28 cellular contexts compared by ENCODE assay signal in the genomic region with DNA sequence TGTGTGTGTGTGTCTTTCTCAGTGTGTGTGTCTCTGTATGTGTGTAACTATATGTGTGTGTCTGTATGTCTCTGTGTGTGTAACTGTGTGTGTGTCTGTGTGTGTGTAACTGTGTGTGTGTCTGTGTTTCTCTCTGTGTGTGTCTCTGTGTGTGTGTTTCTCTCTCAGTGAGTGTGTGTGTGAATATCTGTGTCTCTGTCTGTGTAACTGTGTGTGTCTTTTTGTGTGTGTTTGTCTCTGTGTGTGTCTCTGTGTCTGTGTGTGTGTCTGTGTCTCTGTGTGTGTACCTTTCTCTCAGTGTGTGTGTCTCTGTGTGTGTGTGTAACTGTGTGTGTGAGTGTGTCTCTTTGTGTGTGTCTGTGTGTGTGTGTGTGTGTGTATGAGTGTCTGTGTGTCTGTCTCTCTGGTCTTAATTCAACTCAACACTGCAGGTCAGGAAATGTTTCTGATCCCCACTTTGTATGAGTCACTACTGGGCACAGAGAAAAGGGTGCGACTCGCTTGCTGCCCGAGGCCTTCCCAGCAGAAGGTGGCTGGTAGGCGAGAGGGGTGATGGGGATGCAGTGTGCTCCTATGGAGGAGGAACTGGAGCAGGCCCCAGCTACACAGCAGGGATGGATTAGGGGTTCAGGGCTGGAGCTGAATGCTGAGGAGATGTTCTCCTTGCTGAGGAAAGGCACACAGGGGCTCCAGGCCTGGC. TPM values are rescaled to one million over a fixed set of nuclear protein-coding genes. Genes with fewer than 3 reads are reported as not detected.
DNase-seq lines count a peak whose midpoint lies in the region; ATAC-seq, FAIRE-seq and TF ChIP-seq lines count a peak whose summit lies in the region.
"Had no signal": no experiment of that assay in that cellular context is flagged by ENCODE, and none has a peak within 500 bp of the region (broad histone marks: within the 10 kb centered on the region; RNA-seq: fewer than 3 reads in every experiment).

No MANE protein-coding gene starts in this region.

- H3K23ac ChIP-seq in H1 (ENCODE audit: insufficient read length) = no peak overlapping the region

- H4K20me1 ChIP-seq in H1 (replicated peaks in 1 of 2; ENCODE audit: control insufficient read depth in 1 of 2, insufficient read depth in 2 of 2, low read length in 2 of 2) = peaks cover 0 to 4% of the 10 kb centered on the region in 2 experiments

- H3K9me3 ChIP-seq in Panc1 (ENCODE audit: control insufficient read depth, insufficient read depth, low read depth, low read length) (no peaks in the 10 kb centered on the region), H1 (ENCODE audit: insufficient read depth in 2 of 2, low read depth in 1 of 2, low read length in 1 of 2) (no peaks in the 10 kb centered on the region)
- H3K9me3 ChIP-seq: HAP-1, thoracic aorta, vagina had no signal

- TF ChIP-seq CTCF in Panc1 (IDR thresholded peaks at IDR 0.05) (no peak), H1 (IDR thresholded peaks at IDR 0.05; ENCODE audit: control extremely low read depth in 1 of 3, insufficient read depth in 1 of 3, low read depth in 1 of 3, low read length in 3 of 3) (no peak)

- TF ChIP-seq EP300 in H1 (IDR thresholded peaks at IDR 0.05; ENCODE audit: borderline replicate concordance in 1 of 2, low read depth in 2 of 2, low read length in 2 of 2) = no peak

- no peak overlapping the region for H4K91ac ChIP-seq in H1 (replicated peaks; ENCODE audit: insufficient read length, low read length)

- ATAC-seq in Panc1 (peak; percentile 57), HG02798 (IDR thresholded peaks at IDR 0.05; ENCODE audit: poor library complexity, unreplicated experiment) (no peak), HG02884 (IDR thresholded peaks at IDR 0.05; ENCODE audit: unreplicated experiment) (no peak)
- ATAC-seq: activated CD8-positive, alpha-beta T cell treated with anti-CD3 and anti-CD28 coated beads, Interleukin-2, amount 10 ng/mL, durations not matched to agents 7 days and 5 days; sciatic nerve; stimulated activated naive CD8-positive, alpha-beta T cell treated with anti-CD3 and anti-CD28 coated beads, Interleukin-15, Interleukin-2, amounts not matched to agents 100 U/mL and 50 U/mL, for 24 hours had no signal

- intact Hi-C loops in Panc1 (cut with micrococcal nuclease; ENCODE audit: unreplicated experiment) = no loop called here

- no peak overlapping the region for H4K8ac ChIP-seq in H1 (ENCODE audit: extremely low read depth, insufficient read depth, low read length)

- H2BK12ac ChIP-seq in H1 (ENCODE audit: low read depth, low read length) = no peak overlapping the region; the same call in 1 of the 2 replicates

- 77% methylated on average over 4 of the region's 4 CpGs; no CpG with 5 or more reads in 1 of the 2 experiments for WGBS in H1 (ENCODE audit: extremely low coverage in 1 of 2, insufficient coverage in 1 of 2, insufficient read length in 1 of 2, insufficient replicate concordance in 2 of 2, low coverage in 1 of 2, low lambda C conversion rate in 2 of 2, missing lambda C conversion rate in 1 of 2), 2 experiments

- POLR2A ChIA-PET in Panc1 (lab: Charles Lee) = no interaction called here
- POLR2A ChIA-PET in H1 (lab: Charles Lee; ENCODE audit: partially characterized antibody) = no interaction called here

- H2BK15ac ChIP-seq in H1 (ENCODE audit: low read length) = no peak overlapping the region

- H4K5ac ChIP-seq in H1 (ENCODE audit: insufficient read length, low read depth, low read length) = no peak overlapping the region

- no peaks in the 10 kb centered on the region for H3K79me2 ChIP-seq in H1 (ENCODE audit: control insufficient read depth in 1 of 2, insufficient read depth in 2 of 2, low read length in 2 of 2)

- H3K4me2 ChIP-seq in H1 (ENCODE audit: insufficient read depth in 1 of 2, low read depth in 2 of 2, low read length in 2 of 2) = no peak overlapping the region

- no peak overlapping the region for H3K4ac ChIP-seq in H1 (replicated peaks; ENCODE audit: insufficient read length, low read depth, low read length)

- no peak overlapping the region for H3K14ac ChIP-seq in H1 (ENCODE audit: insufficient read length)

- DNase-seq in AG20443 (ENCODE audit: low spot score) (peak; percentile 53), GM12892 (ENCODE audit: insufficient read length) (no peak), Panc1 (ENCODE audit: low read depth, low spot score) (no peak), H1 (ENCODE audit: low read depth in 1 of 2, low spot score in 2 of 2) (no peak), retina (no peak), NCI-H2081 (lab: John Stamatoyannopoulos, UW) (no peak)
- DNase-seq: ACHN; activated CD4-positive, CD25-positive, alpha-beta regulatory T cell treated with anti-CD3 and anti-CD28 coated beads, Interleukin-2, amount 50 U/mL, for 72 hours; activated CD8-positive, alpha-beta T cell treated with anti-CD3 and anti-CD28 coated beads, Interleukin-2, amount 10 ng/mL, durations not matched to agents 7 days and 5 days; activated T-cell treated with anti-CD3 and anti-CD28 coated beads, Interleukin-2, amount 50 U/mL, for 1 hour; DMS 273 treated with DMSO at 0.1 percent for 48 hours; glutamatergic neuron; NCI-H2029 treated with DMSO at 0.1 percent for 48 hours; NCI-H226; NCI-H82; OCI-M1; SIG-M5; stimulated activated naive CD8-positive, alpha-beta T cell treated with anti-CD3 and anti-CD28 coated beads, Interleukin-15, Interleukin-2, amounts not matched to agents 100 U/mL and 50 U/mL, for 24 hours; T-helper 1 cell had no signal

- no peak overlapping the region for H2AFZ ChIP-seq in H1 (ENCODE audit: low read length)

- no peak overlapping the region for H2AK5ac ChIP-seq in H1 (ENCODE audit: low read depth, low read length)

- H2BK5ac ChIP-seq in H1 (ENCODE audit: low read depth, low read length) = no peak overlapping the region

- no peak overlapping the region for H3K18ac ChIP-seq in H1 (ENCODE audit: extremely low read depth, low read length)

- FAIRE-seq in GM12892 (lab: Jason Lieb, UNC) = peak; percentile 56
- no peak for FAIRE-seq in H1 (lab: Jason Lieb, UNC)

- H3K36me3 ChIP-seq in Panc1 (ENCODE audit: control insufficient read depth, insufficient read depth, low read length) = no peaks in the 10 kb centered on the region
- H3K36me3 ChIP-seq in H1 (ENCODE audit: control insufficient read depth in 2 of 4, insufficient read depth in 4 of 4, low read length in 3 of 4) = no peaks in the 10 kb centered on the region; a peak in 1 of 8 replicates
- H3K36me3 ChIP-seq: HAP-1, thoracic aorta, vagina had no signal

- H3K4me3 ChIP-seq in Panc1 (ENCODE audit: low read depth in 2 of 2, low read length in 2 of 2) (no peak overlapping the region), H1 (ENCODE audit: extremely low read depth in 1 of 4, insufficient read depth in 2 of 4, low read depth in 3 of 4, low read length in 4 of 4) (no peak overlapping the region)
- H3K4me3 ChIP-seq: HAP-1, thoracic aorta, vagina had no signal

- no peaks in the 10 kb centered on the region for H3K79me1 ChIP-seq in H1 (ENCODE audit: low read depth, low read length)

- no peaks in the 10 kb centered on the region for H3K4me1 ChIP-seq in Panc1 (ENCODE audit: control insufficient read depth, insufficient read depth, low read length)
- no peaks in the 10 kb centered on the region for H3K4me1 ChIP-seq in H1 (replicated peaks in 1 of 4; ENCODE audit: control insufficient read depth in 3 of 4, insufficient read depth in 4 of 4, low read length in 3 of 4)
- H3K4me1 ChIP-seq: HAP-1, vagina had no signal

- TF ChIP-seq POLR2A in GM12892 (IDR thresholded peaks at IDR 0.05; ENCODE audit: low read depth, low read length) (no peak), H1 (IDR thresholded peaks at IDR 0.05; ENCODE audit: control extremely low read depth in 1 of 2, low read depth in 2 of 2, low read length in 2 of 2) (no peak)

- H3K27ac ChIP-seq in Panc1 (ENCODE audit: low read length) = no peak overlapping the region
- H3K27ac ChIP-seq in H1 (ENCODE audit: low read depth, low read length) = no peak overlapping the region; the same call in 1 of the 2 replicates
- H3K27ac ChIP-seq: HL-60, thoracic aorta, vagina had no signal

- no TSS peak for BruUV-seq in Panc1 (replicated peaks; lab: Mats Ljungman, UMichigan)

- no peak overlapping the region for H2BK120ac ChIP-seq in H1 (replicated peaks; ENCODE audit: low read depth, low read length)

- H3K56ac ChIP-seq in H1 (replicated peaks; ENCODE audit: insufficient read length, low read depth, low read length) = peak overlapping the region; percentile 50

- CTCF ChIA-PET in Panc1 (lab: Charles Lee) (no interaction called here), H1 (lab: Charles Lee; ENCODE audit: partially characterized antibody) (interaction anchor here (3.7 kb wide), 1 partner anchor 218 kb away, joined by 19 read pairs; no protein-coding TSS in a partner anchor)

- H3K27me3 ChIP-seq in Panc1 (ENCODE audit: control insufficient read depth, insufficient read depth, low read length) (peaks cover 5% of the 10 kb centered on the region), H1 (replicated peaks in 1 of 4; ENCODE audit: control insufficient read depth in 3 of 4, extremely low read depth in 1 of 4, insufficient read depth in 3 of 4, low read length in 3 of 4) (no peaks in the 10 kb centered on the region)
- H3K27me3 ChIP-seq: vagina had no signal

- TF ChIP-seq RAD21 in H1 (IDR thresholded peaks at IDR 0.05 in 1 of 2, conservative IDR thresholded peaks at IDR 0.05 in 1 of 2; ENCODE audit: low read depth in 2 of 2, low read length in 2 of 2) = no peak

- 0 out of 2 replicates have a peak overlapping the region, but pooled peaks have one; percentile 43 for H2BK20ac ChIP-seq in H1 (ENCODE audit: low read length)

- H3K9ac ChIP-seq in H1 (replicated peaks in 1 of 4; ENCODE audit: extremely low read depth in 1 of 4, low read depth in 3 of 4, low read length in 3 of 4) = no peak overlapping the region

- peaks cover 3% of the 10 kb centered on the region; the same call in 1 of the 2 replicates for H3K23me2 ChIP-seq in H1 (ENCODE audit: low read depth, low read length)

- in situ Hi-C loops in Panc1 (cut with HindIII; ENCODE audit: low pct_unique_long_range_greater_than_20kb, low sequenced_read_pairs) = no loop called here

TF ChIP-seq in H1, 55 proteins besides CTCF, POLR2A, EP300 and RAD21 (continues in another document):
- TF ChIP-seq HDAC2 (IDR thresholded peaks at IDR 0.05; ENCODE audit: borderline replicate concordance in 1 of 2, low read depth in 2 of 2, low read length in 2 of 2) = no peak

RNA-seq across cellular contexts. Expression of a gene that starts 52.1 kb away (rescaled TPM):
- polyA plus RNA-seq in GM12892 (2012; ENCODE audit: missing spikeins) = 0.23 TPM
- total RNA-seq in Panc1 (2021; ENCODE audit: unreplicated experiment) = not detected
- not detected for polyA plus RNA-seq in Panc1 (2012; ENCODE audit: insufficient read length)
- 0.34 and 0.78 TPM in 2 replicates for total RNA-seq in H1 (2021; fragmentation: NEBNext Ultra II Directional; extraction: Animal tissue kit (Norgen Biotek cat#: 25700))
- 0.53 and 0.56 TPM in 2 replicates for polyA plus RNA-seq in H1 (2011; rRNA removed)
- 0.74 TPM for polyA plus RNA-seq in H1 (2011; cell fraction: cytosol; rRNA removed)
- polyA plus RNA-seq in H1 (2011; cell fraction: nucleus; rRNA removed) = 2.0 TPM
- 0.39 to 0.65 TPM (median 0.48 TPM) in 4 replicates for polyA plus RNA-seq in H1 (2012, experiment 1 of 2)
- polyA plus RNA-seq in H1 (2012, experiment 2 of 2) = 0.12 TPM
- 0.32 TPM for polyA plus RNA-seq in H1 (2013, experiment 1 of 2)
- polyA plus RNA-seq in H1 (2013, experiment 2 of 2) = 0.29 TPM
- polyA minus RNA-seq in H1 (2011; rRNA and poly(A)+ RNA removed) = 0.19 and 1.8 TPM in 2 replicates
- polyA minus RNA-seq in H1 (2011; cell fraction: cytosol; rRNA and poly(A)+ RNA removed) = not detected
- 0.70 TPM for polyA minus RNA-seq in H1 (2011; cell fraction: nucleus; rRNA and poly(A)+ RNA removed)
- total RNA-seq: activated CD8-positive, alpha-beta T cell treated with anti-CD3 and anti-CD28 coated beads, Interleukin-2, amount 10 ng/mL, durations not matched to agents 7 days and 5 days; lung microvascular endothelial cell; sciatic nerve; thoracic aorta had no signal
- polyA plus RNA-seq: IgD-negative memory B cell had no signal
